9 cellular contexts compared by ENCODE assay signal in the genomic region with DNA sequence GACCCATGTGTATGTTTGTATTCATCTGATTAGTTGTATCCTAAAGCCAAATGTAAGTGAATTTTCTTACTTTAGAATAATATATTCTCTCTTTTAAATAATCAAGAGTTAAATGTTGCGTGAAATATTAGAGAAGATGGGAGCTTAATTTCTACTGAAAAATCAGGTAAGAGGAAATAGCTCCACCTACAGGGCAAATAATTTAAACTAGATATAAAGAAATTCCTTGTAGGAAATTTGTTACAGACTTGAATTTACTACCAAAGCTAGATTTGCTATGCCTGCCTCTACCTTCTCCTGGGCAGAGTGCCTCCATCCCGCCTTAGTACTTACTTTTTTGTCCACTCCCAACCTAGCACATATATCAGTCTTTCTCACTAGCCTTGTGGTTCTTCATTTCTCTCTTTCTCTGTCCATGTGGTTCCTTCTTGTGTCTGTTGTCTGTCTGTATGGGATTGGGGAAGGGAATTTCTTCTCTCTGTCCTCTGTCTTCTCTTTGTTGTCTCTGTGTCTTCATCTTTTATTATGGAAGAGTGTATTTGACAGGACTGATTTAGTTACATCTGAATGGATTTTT. TPM values are rescaled to one million over a fixed set of nuclear protein-coding genes. Genes with fewer than 3 reads are reported as not detected.
A peak's percentile ranks its signal among the peaks of the same experiment; 100 is the strongest.
DNase-seq lines count a peak whose midpoint lies in the region; ATAC-seq and TF ChIP-seq lines count a peak whose summit lies in the region.
"Had no signal": no experiment of that assay in that cellular context is flagged by ENCODE, and none has a peak within 500 bp of the region (broad histone marks: within the 10 kb centered on the region; RNA-seq: fewer than 3 reads in every experiment).

No MANE protein-coding gene starts in this region.

- no peak overlapping the region for H3K27ac Mint-ChIP-seq in GM23338

- no peaks in the 10 kb centered on the region for H3K4me1 Mint-ChIP-seq in GM23338
- H3K4me1 Mint-ChIP-seq: central memory CD8-positive, alpha-beta T cell had no signal

- H3K27me3 Mint-ChIP-seq in GM23338 (ENCODE audit: insufficient read depth, low read depth, poor library complexity) = peaks cover 6% of the 10 kb centered on the region
- H3K27me3 Mint-ChIP-seq: central memory CD8-positive, alpha-beta T cell had no signal

- H3K9me2 ChIP-seq in GM23338 (ENCODE audit: insufficient read depth) (no peaks in the 10 kb centered on the region), neural cell (ENCODE audit: insufficient read depth, low read length) (no peaks in the 10 kb centered on the region)

- H3K27me3 ChIP-seq in GM23338 (ENCODE audit: insufficient read depth) (no peaks in the 10 kb centered on the region), neural cell (ENCODE audit: insufficient read depth, low read depth, low read length) (no peaks in the 10 kb centered on the region)

- peaks cover 4% of the 10 kb centered on the region; the same call in 1 of the 2 replicates for H3K4me1 ChIP-seq in GM23338 (ENCODE audit: insufficient read depth)

- ATAC-seq in GM23338 (no peak; the same call in 2 of the 3 replicates), HG03139 (IDR thresholded peaks at IDR 0.05; ENCODE audit: unreplicated experiment) (no peak), omental fat pad (ENCODE audit: low FRiP score) (no peak)

- no peaks in the 10 kb centered on the region for H3K9me3 ChIP-seq in neural cell (ENCODE audit: low read length)

- H3K36me3 ChIP-seq in GM23338 (ENCODE audit: insufficient read depth) (no peaks in the 10 kb centered on the region), neural cell (ENCODE audit: insufficient read depth, low read length) (no peaks in the 10 kb centered on the region)

- no peak overlapping the region for H3K9ac ChIP-seq in neural cell (ENCODE audit: low read length)

- DNase-seq in AML-193 (lab: John Stamatoyannopoulos, UW) (peak; percentile 40 to 44), GM23338 (ENCODE audit: low spot score) (peak; percentile 82), NCI-H82 treated with DMSO at 0.1 percent for 48 hours (lab: John Stamatoyannopoulos, UW; ENCODE audit: unreplicated experiment) (peak; percentile 4), dermis microvascular lymphatic vessel endothelial cell (ENCODE audit: low read depth in 2 of 2) (peak; percentile 55 to 57), HuH-7.5 (ENCODE audit: low spot score) (no peak), omental fat pad (ENCODE audit: low spot score) (no peak)

- H3K36me3 Mint-ChIP-seq in GM23338 (ENCODE audit: low read depth) = no peaks in the 10 kb centered on the region

- no peaks in the 10 kb centered on the region for H3K9me3 Mint-ChIP-seq in GM23338
- H3K9me3 Mint-ChIP-seq: central memory CD8-positive, alpha-beta T cell had no signal

- TF ChIP-seq CTCF in GM23338 (conservative IDR thresholded peaks at IDR 0.05; ENCODE audit: low read depth in 2 of 2) (peak in 1 of 2 experiments; percentile 71; a peak in 3 of 4 replicates), neural cell (IDR thresholded peaks at IDR 0.05; ENCODE audit: poor library complexity, severe bottlenecking) (peak; percentile 75), omental fat pad (IDR thresholded peaks at IDR 0.05) (no peak)

- H4K20me1 ChIP-seq in GM23338 (replicated peaks; ENCODE audit: insufficient read depth) = no peaks in the 10 kb centered on the region
- no peaks in the 10 kb centered on the region for H4K20me1 ChIP-seq in neural cell (ENCODE audit: insufficient read depth)

- no peak overlapping the region; the same call in 1 of the 2 replicates for H3K27ac ChIP-seq in GM23338 (ENCODE audit: low read depth)
- no peak overlapping the region for H3K27ac ChIP-seq in neural cell (ENCODE audit: low read length)

- no peak overlapping the region for H3K4me3 ChIP-seq in GM23338
- no peak overlapping the region for H3K4me3 ChIP-seq in neural cell (ENCODE audit: low read length)

- no peaks in the 10 kb centered on the region for H3F3A ChIP-seq in GM23338 (replicated peaks; ENCODE audit: low read depth)
- no peaks in the 10 kb centered on the region for H3F3A ChIP-seq in neural cell (ENCODE audit: insufficient read depth, low read length, poor library complexity, severe bottlenecking)

- H3K4me3 Mint-ChIP-seq in GM23338 = no peak overlapping the region
- H3K4me3 Mint-ChIP-seq: central memory CD8-positive, alpha-beta T cell had no signal

- peak; percentile 76 for TF ChIP-seq RAD21 in neural cell (conservative IDR thresholded peaks at IDR 0.05)

- no peak for TF ChIP-seq EP300 in neural cell (conservative IDR thresholded peaks at IDR 0.05; ENCODE audit: poor library complexity, severe bottlenecking)

- H3K4me2 ChIP-seq in GM23338 (no peak overlapping the region), neural cell (ENCODE audit: low read length) (no peak overlapping the region)

- H2AFZ ChIP-seq in GM23338 = no peak overlapping the region
- no peak overlapping the region for H2AFZ ChIP-seq in neural cell (ENCODE audit: low read depth, low read length)

- no peaks in the 10 kb centered on the region for H3K79me2 ChIP-seq in GM23338 (replicated peaks; ENCODE audit: insufficient read depth)
- H3K79me2 ChIP-seq in neural cell (replicated peaks; ENCODE audit: insufficient read depth, low read length) = peaks cover 3% of the 10 kb centered on the region

TF ChIP-seq in GM23338, 12 proteins besides CTCF, POLR2A, EP300 and RAD21 (continues in another document):
- no peak for TF ChIP-seq POLR2AphosphoS5 (IDR thresholded peaks at IDR 0.05; ENCODE audit: low read depth)
- no peak for TF ChIP-seq NANOG (IDR thresholded peaks at IDR 0.05; ENCODE audit: borderline replicate concordance)

TF ChIP-seq in neural cell, 6 proteins besides CTCF, POLR2A, EP300 and RAD21:
- no peak for TF ChIP-seq POLR2AphosphoS5 (IDR thresholded peaks at IDR 0.05)
- TF ChIP-seq MXI1 (conservative IDR thresholded peaks at IDR 0.05; ENCODE audit: poor library complexity, severe bottlenecking) = no peak
- TF ChIP-seq REST (IDR thresholded peaks at IDR 0.05; ENCODE audit: borderline replicate concordance) = no peak
- no peak for TF ChIP-seq EZH2 (IDR thresholded peaks at IDR 0.05; ENCODE audit: borderline replicate concordance, insufficient read depth, low read length, poor library complexity, severe bottlenecking)
- peak; percentile 80 for TF ChIP-seq SMC3 (conservative IDR thresholded peaks at IDR 0.05; ENCODE audit: poor library complexity)
- no peak for TF ChIP-seq TAF1 (IDR thresholded peaks at IDR 0.05; ENCODE audit: low read depth)
TF ChIP-seq in neural cell: peak in this region for 1.

RNA-seq across cellular contexts. Expression of gene PALS1, which starts 44.7 kb away (rescaled TPM):
- 22.0 and 26.7 TPM in 2 replicates for total RNA-seq in GM23338 (2014; rRNA removed; shearing (Covaris generic))
- polyA plus RNA-seq in GM23338 (2016; fragmentation: Nextera tagmentation; extraction: Ambion mirVana) (9.0 and 9.1 TPM in 2 replicates), neural cell (7.7 and 8.3 TPM in 2 replicates)
- total RNA-seq in dermis microvascular lymphatic vessel endothelial cell (24.1 and 27.8 TPM in 2 replicates), omental fat pad (10 to 100 TPM; 14.9 to 18.2 (median 15.3) TPM)
- polyA minus RNA-seq in neural cell = 22.4 and 25.1 TPM in 2 replicates

Comparison
In these comparisons a context has a peak if more than half of its experiments do, and no peak if none do; other contexts are left out.
1. DNase-seq: peak in AML-193 (2 of 2), GM23338 (single experiment), NCI-H82 treated with DMSO at 0.1 percent for 48 hours (single experiment) and dermis microvascular lymphatic vessel endothelial cell (2 of 2); none in HuH-7.5 (single experiment) and omental fat pad (single experiment).